Comparison of ENCODE assay signal across 8 cellular contexts in genomic region chr12:122946690-122947271, GRCh38. TPM values are rescaled to one million over a fixed set of nuclear protein-coding genes. Genes with fewer than 3 reads are reported as not detected.
A peak's percentile ranks its signal among the peaks of the same experiment; 100 is the strongest.
DNase-seq lines count a peak whose midpoint lies in the region; ATAC-seq and TF ChIP-seq lines count a peak whose summit lies in the region.

No MANE protein-coding gene starts in this region.

- no peaks in the 10 kb centered on the region for H3K9me3 ChIP-seq in gastroesophageal sphincter

- no peak for TF ChIP-seq EP300 in gastroesophageal sphincter (IDR thresholded peaks at IDR 0.05)

- no peak overlapping the region for H3K4me3 ChIP-seq in gastroesophageal sphincter
- H3K4me3 ChIP-seq in skeletal muscle cell (ENCODE audit: low read depth, low read length) = no peak overlapping the region

- H3K36me3 ChIP-seq in gastroesophageal sphincter = peaks cover 0 to 15% of the 10 kb centered on the region in 2 donors

- WGBS in gastroesophageal sphincter (ENCODE audit: low coverage in 1 of 2), 2 donors = 63% methylated on average over 2 of the region's 7 CpGs; no CpG with 5 or more reads in 1 of the 2 donors

- ATAC-seq in HG02970 (IDR thresholded peaks at IDR 0.05; ENCODE audit: low FRiP score, unreplicated experiment) (peak; percentile 64), gastroesophageal sphincter (peak; percentile 90), GM19351 (IDR thresholded peaks at IDR 0.05; ENCODE audit: unreplicated experiment) (no peak)

- peak; percentile 12 for TF ChIP-seq CTCF in GM10266 (IDR thresholded peaks at IDR 0.05; ENCODE audit: control insufficient read depth, insufficient read depth, low read depth, missing control alignments)
- TF ChIP-seq CTCF in gastroesophageal sphincter (IDR thresholded peaks at IDR 0.05) = peak in 2 of 4 experiments; percentile 6 to 28

- H3K27me3 ChIP-seq in gastroesophageal sphincter = no peaks in the 10 kb centered on the region

- peaks cover 0 to 57% (median 7%) of the 10 kb centered on the region in 3 donors for H3K4me1 ChIP-seq in gastroesophageal sphincter

- DNase-seq in GM10266 (ENCODE audit: extremely low spot score) (peak; percentile 79), RKO (ENCODE audit: low spot score) (peak; percentile 98), skeletal muscle cell (ENCODE audit: low read depth) (peak; percentile 99), NCI-H2029 (lab: John Stamatoyannopoulos, UW) (no peak)
- peak; percentile 91 for DNase-seq in activated effector memory CD4-positive, alpha-beta T cell treated with anti-CD3 and anti-CD28 coated beads, Interleukin-2, amount 50 U/mL, for 16 hours

- no peak for TF ChIP-seq POLR2A in gastroesophageal sphincter (IDR thresholded peaks at IDR 0.05)

- H3K27ac ChIP-seq in gastroesophageal sphincter = peak overlapping the region in 3 of 4 donors; percentile 64 to 75 (median 69)

RNA-seq across cellular contexts. Expression of gene ABCB9, which starts 19.5 kb away (rescaled TPM):
- total RNA-seq in gastroesophageal sphincter = 1 to 10 TPM; 2.3 to 8.4 (median 3.5) TPM

RNA-seq across cellular contexts. Expression of gene OGFOD2, which starts 28.3 kb away (rescaled TPM):
- 10 to 100 TPM in 1 of 4 donors, 1 to 10 TPM in 3; 7.3 to 10.7 (median 8.3) TPM for total RNA-seq in gastroesophageal sphincter

RNA-seq across cellular contexts. Expression of gene ARL6IP4, which starts 33.7 kb away (rescaled TPM):
- 100 to 1,000 TPM; 251 to 343 (median 302) TPM for total RNA-seq in gastroesophageal sphincter

RNA-seq across cellular contexts. Expression of gene VPS37B, which starts 50.9 kb away (rescaled TPM):
- total RNA-seq in gastroesophageal sphincter = 10 to 100 TPM; 23.4 to 47.4 (median 29.3) TPM
